Comparison of ENCODE assay signal across 10 cellular contexts in genomic region chr1:19563336-19564097, GRCh38.
DNase-seq lines count a peak whose midpoint lies in the region; ATAC-seq, FAIRE-seq and TF ChIP-seq lines count a peak whose summit lies in the region.
"Had no signal": no experiment of that assay in that cellular context is flagged by ENCODE, and none has a peak within 500 bp of the region (broad histone marks: within the 10 kb centered on the region; RNA-seq: fewer than 3 reads in every experiment).

No MANE protein-coding gene starts in this region.

- H3K9me3 ChIP-seq in K562 (replicated peaks; ENCODE audit: control insufficient read depth, insufficient read depth, low read depth, low read length) (no peaks in the 10 kb centered on the region), hepatocyte (ENCODE audit: low read depth) (no peaks in the 10 kb centered on the region)

- DNase-seq in Daoy (ENCODE audit: low read depth) = peak; percentile 49
- peak in 1 of 4 experiments; percentile 9 for DNase-seq in K562 (ENCODE audit: extremely low read depth in 1 of 4, low spot score in 3 of 4)
- peak; percentile 15 for DNase-seq in hepatocyte (ENCODE audit: low spot score)
- DNase-seq in skeletal muscle cell (ENCODE audit: low read depth) = peak; percentile 41
- DNase-seq in activated naive CD4-positive, alpha-beta T cell treated with Interleukin-2 at 50 U/mL for 16 hours = no peak
- no peak for DNase-seq in stimulated activated naive B cell treated with anti-CD40 and anti-IgM and Interleukin-4, amounts not matched to agents 10 μg/mL and 1 μg/mL and 100 μg/mL, for 72 hours
- DNase-seq in GM13977 (ENCODE audit: low spot score) = no peak
- no peak for DNase-seq in NCI-H2081 treated with DMSO at 0.1 percent for 48 hours (lab: John Stamatoyannopoulos, UW)
- DNase-seq: activated B cell treated with CpG ODN at 0.5 μM for 24 hours had no signal

- H3K27ac ChIP-seq in K562 (ENCODE audit: extremely low read depth, low read depth, low read length) (no peak overlapping the region), hepatocyte (peak overlapping the region; percentile 47)

- H3K4me1 Mint-ChIP-seq in stimulated activated naive B cell treated with anti-CD40 and anti-IgM and Interleukin-4, amounts not matched to agents 10 μg/mL and 1 μg/mL and 100 μg/mL, for 72 hours = no peaks in the 10 kb centered on the region
- H3K4me1 Mint-ChIP-seq: activated B cell treated with CpG ODN at 0.5 μM for 24 hours had no signal

- TF ChIP-seq RAD21 in K562 (CRISPR knock-in tag; conservative IDR thresholded peaks at IDR 0.05 in 1 of 2, IDR thresholded peaks at IDR 0.05 in 1 of 2) = no peak

- H3K9me3 Mint-ChIP-seq in stimulated activated naive B cell treated with anti-CD40 and anti-IgM and Interleukin-4, amounts not matched to agents 10 μg/mL and 1 μg/mL and 100 μg/mL, for 72 hours = no peaks in the 10 kb centered on the region
- H3K9me3 Mint-ChIP-seq: activated B cell treated with CpG ODN at 0.5 μM for 24 hours had no signal

- no peak overlapping the region for H3K4me3 Mint-ChIP-seq in stimulated activated naive B cell treated with anti-CD40 and anti-IgM and Interleukin-4, amounts not matched to agents 10 μg/mL and 1 μg/mL and 100 μg/mL, for 72 hours
- H3K4me3 Mint-ChIP-seq: activated B cell treated with CpG ODN at 0.5 μM for 24 hours had no signal

- 10% methylated on average over 15 of the region's 15 CpGs for WGBS in K562 (ENCODE audit: insufficient coverage, low coverage, missing lambda C conversion rate)
- 56% methylated on average over 15 of the region's 15 CpGs for whole genome bisulfite sequencing in hepatocyte (ENCODE audit: low lambda C conversion rate, missing lambda C conversion rate)

- H2AFZ ChIP-seq in K562 (ENCODE audit: low read depth, low read length) (no peak overlapping the region), hepatocyte (no peak overlapping the region)

- peak overlapping the region in 1 of 2 experiments; percentile 80; a peak in 2 of 4 replicates for H3K9ac ChIP-seq in K562 (ENCODE audit: insufficient read depth in 1 of 2, low read depth in 2 of 2, low read length in 2 of 2)

- CTCF ChIA-PET in K562 (lab: Yijun Ruan, JAX; ENCODE audit: low intra/inter-chr PET ratio) = no interaction called here

- POLR2A ChIA-PET in K562 (lab: Yijun Ruan, JAX) = interaction anchor here (0.6 to 1.2 kb wide), 5 partner anchors 23 to 715 kb away, joined by 3 read pairs; no protein-coding TSS in a partner anchor

- H3K36me3 ChIP-seq in K562 (ENCODE audit: control insufficient read depth, insufficient read depth, low read length) (no peaks in the 10 kb centered on the region), hepatocyte (replicated peaks; ENCODE audit: insufficient read depth, low read depth) (no peaks in the 10 kb centered on the region)

- H3K9me1 ChIP-seq in K562 (ENCODE audit: control insufficient read depth, insufficient read depth, low read length) = no peaks in the 10 kb centered on the region

- TF ChIP-seq CTCF in K562 (IDR thresholded peaks at IDR 0.05 in 2 of 3, conservative IDR thresholded peaks at IDR 0.05 in 1 of 3; ENCODE audit: insufficient read depth in 2 of 3, low read depth in 1 of 3, low read length in 3 of 3) (no peak), hepatocyte (IDR thresholded peaks at IDR 0.05; ENCODE audit: poor library complexity) (no peak), GM13977 (IDR thresholded peaks at IDR 0.05; ENCODE audit: extremely low read depth, insufficient read depth, missing control alignments) (no peak)

- no peak for TF ChIP-seq POLR2A in K562 (conservative IDR thresholded peaks at IDR 0.05)

- H3K79me2 ChIP-seq in K562 (ENCODE audit: control insufficient read depth, insufficient read depth, low read length) (no peaks in the 10 kb centered on the region), hepatocyte (no peaks in the 10 kb centered on the region)

- no peaks in the 10 kb centered on the region for H3K9me2 ChIP-seq in hepatocyte (replicated peaks; ENCODE audit: insufficient read depth)

- peaks cover 0 to 4% of the 10 kb centered on the region in 2 donors for H3K27me3 Mint-ChIP-seq in stimulated activated naive B cell treated with anti-CD40 and anti-IgM and Interleukin-4, amounts not matched to agents 10 μg/mL and 1 μg/mL and 100 μg/mL, for 72 hours

- H3K36me3 Mint-ChIP-seq in stimulated activated naive B cell treated with anti-CD40 and anti-IgM and Interleukin-4, amounts not matched to agents 10 μg/mL and 1 μg/mL and 100 μg/mL, for 72 hours = no peaks in the 10 kb centered on the region

- H4K20me1 ChIP-seq in K562 (replicated peaks; ENCODE audit: control insufficient read depth, insufficient read depth, low read length) (no peaks in the 10 kb centered on the region), hepatocyte (ENCODE audit: insufficient read depth, poor library complexity, severe bottlenecking) (no peaks in the 10 kb centered on the region)

- no peak overlapping the region for H3K4me3 ChIP-seq in K562
- H3K4me3 ChIP-seq in hepatocyte = no peak overlapping the region
- H3K4me3 ChIP-seq in skeletal muscle cell (ENCODE audit: low read depth, low read length) = peak overlapping the region; percentile 24

- BruUV-seq in K562 (replicated peaks; lab: Mats Ljungman, UMichigan) = no TSS peak

- ATAC-seq in K562 = peak; percentile 34; the same call in 1 of the 3 replicates
- ATAC-seq in stimulated activated naive B cell treated with anti-CD40 and anti-IgM and Interleukin-4, amounts not matched to agents 10 μg/mL and 1 μg/mL and 100 μg/mL, for 72 hours (replicated peaks) = no peak

- in situ Hi-C loops in K562 (cut with MboI) = no loop called here
- in situ Hi-C loops in GM13977 (cut with MboI; ENCODE audit: low pct_unique_long_range_greater_than_20kb, low sequenced_read_pairs, unreplicated experiment) = no loop called here

- H3K4me1 ChIP-seq in K562 (replicated peaks in 1 of 2; ENCODE audit: control insufficient read depth in 2 of 2, insufficient read depth in 2 of 2, low read length in 2 of 2) = peaks cover 0 to 4% of the 10 kb centered on the region in 2 experiments; a peak in 2 of 5 replicates
- peaks cover 5% of the 10 kb centered on the region for H3K4me1 ChIP-seq in hepatocyte (ENCODE audit: insufficient read depth)

- H3K27ac Mint-ChIP-seq in stimulated activated naive B cell treated with anti-CD40 and anti-IgM and Interleukin-4, amounts not matched to agents 10 μg/mL and 1 μg/mL and 100 μg/mL, for 72 hours = no peak overlapping the region
- H3K27ac Mint-ChIP-seq: activated B cell treated with CpG ODN at 0.5 μM for 24 hours had no signal

- TF ChIP-seq EP300 in K562 (IDR thresholded peaks at IDR 0.05; ENCODE audit: low read length) = no peak

- no peak overlapping the region for H3K4me2 ChIP-seq in K562 (ENCODE audit: insufficient read depth, low read length)
- peak overlapping the region; percentile 20 for H3K4me2 ChIP-seq in hepatocyte

- H3K27me3 ChIP-seq in K562 (ENCODE audit: control insufficient read depth in 2 of 2, insufficient read depth in 2 of 2, low read length in 2 of 2) (peaks cover 18 to 26% of the 10 kb centered on the region in 2 experiments), hepatocyte (no peaks in the 10 kb centered on the region)

- intact Hi-C loops in K562 (cut with micrococcal nuclease) = no loop called here

- FAIRE-seq in K562 (lab: Jason Lieb, UNC) = no peak
- FAIRE-seq: bronchial epithelial cell had no signal

TF ChIP-seq in K562, 482 proteins besides CTCF, POLR2A, EP300 and RAD21:
- TF ChIP-seq CBFB (CRISPR knock-in tag; IDR thresholded peaks at IDR 0.05) (no peak), ZNF140 (CRISPR knock-in tag; IDR thresholded peaks at IDR 0.05) (no peak), ZNF41 (CRISPR knock-in tag; conservative IDR thresholded peaks at IDR 0.05) (no peak), AFF4 (CRISPR knock-in tag; IDR thresholded peaks at IDR 0.05) (no peak), CBX8 (IDR thresholded peaks at IDR 0.05; ENCODE audit: borderline replicate concordance, extremely low read depth, low read depth, low read length, poor library complexity, severe bottlenecking) (no peak)

Comparison
In these comparisons a context has a peak if more than half of its experiments do, and no peak if none do; other contexts are left out.
1. DNase-seq: peak in Daoy (single experiment), hepatocyte (single experiment) and skeletal muscle cell (single experiment); none in activated naive CD4-positive, alpha-beta T cell treated with Interleukin-2 at 50 U/mL for 16 hours (single experiment), stimulated activated naive B cell treated with anti-CD40 and anti-IgM and Interleukin-4, amounts not matched to agents 10 μg/mL and 1 μg/mL and 100 μg/mL, for 72 hours (single experiment), GM13977 (single experiment) and NCI-H2081 treated with DMSO at 0.1 percent for 48 hours (single experiment).